27 cellular contexts compared by ENCODE assay signal in genomic region chr9:98879958-98880300, GRCh38.
DNase-seq lines count a peak whose midpoint lies in the region; ATAC-seq, FAIRE-seq and TF ChIP-seq lines count a peak whose summit lies in the region.
"Had no signal": no experiment of that assay in that cellular context is flagged by ENCODE, and none has a peak within 500 bp of the region (broad histone marks: within the 10 kb centered on the region; RNA-seq: fewer than 3 reads in every experiment).

No MANE protein-coding gene starts in this region.

- H2AFZ ChIP-seq in neuronal stem cell (ENCODE audit: low read length) = no peak overlapping the region

- H3K4me1 ChIP-seq in adrenal gland (replicated peaks in 1 of 2) = peaks cover 10 to 41% of the 10 kb centered on the region in 2 donors
- peaks cover 6 to 61% (median 44%) of the 10 kb centered on the region in 9 donors for H3K4me1 ChIP-seq in heart right ventricle
- H3K4me1 ChIP-seq in neuronal stem cell (ENCODE audit: control insufficient read depth in 2 of 2, insufficient read depth in 1 of 2, low read depth in 1 of 2, low read length in 2 of 2) = no peaks in the 10 kb centered on the region
- H3K4me1 ChIP-seq in tibial artery = peaks cover 4 to 63% (median 49%) of the 10 kb centered on the region in 4 donors
- H3K4me1 ChIP-seq: prostate gland had no signal

- H3K4me3 ChIP-seq in adrenal gland (no peak overlapping the region), heart right ventricle (no peak overlapping the region), neuronal stem cell (ENCODE audit: low read length in 2 of 2) (no peak overlapping the region), tibial artery (no peak overlapping the region)
- H3K4me3 ChIP-seq: prostate gland had no signal

- H3K4me2 ChIP-seq in neuronal stem cell (ENCODE audit: insufficient read depth, low read length, poor library complexity, severe bottlenecking) = no peak overlapping the region
- H3K4me2 ChIP-seq: SK-N-SH had no signal

- intact Hi-C loops in adrenal gland (cut with DNase I) = loop anchor here in 1 of 2 donors (10.0 kb wide), 1 partner anchor 105 kb away; no protein-coding TSS in a partner anchor
- intact Hi-C loops in heart right ventricle (cut with DNase I) = no loop called here
- intact Hi-C loops in tibial artery (cut with DNase I; ENCODE audit: low total_unique reads) = loop anchor here (10.0 kb wide), 1 partner anchor 55 kb away; no protein-coding TSS in a partner anchor

- TF ChIP-seq POLR2A in adrenal gland (IDR thresholded peaks at IDR 0.05) (no peak), GM12892 (IDR thresholded peaks at IDR 0.05; ENCODE audit: low read depth, low read length) (no peak)

- no peak overlapping the region for H3K9ac ChIP-seq in neuronal stem cell (ENCODE audit: low read depth, low read length, poor library complexity)
- H3K9ac ChIP-seq: SK-N-SH had no signal

- FAIRE-seq in GM12892 (lab: Jason Lieb, UNC) = no peak
- FAIRE-seq: bronchial epithelial cell, GM18507 had no signal

- no peak overlapping the region for H2BK12ac ChIP-seq in neuronal stem cell (ENCODE audit: low read length)

- peak overlapping the region; percentile 29 for H2AK5ac ChIP-seq in neuronal stem cell (ENCODE audit: low read depth, low read length)

- H2BK120ac ChIP-seq in neuronal stem cell (ENCODE audit: low read depth, low read length) = peak overlapping the region; percentile 12

- no peak overlapping the region for H2BK5ac ChIP-seq in neuronal stem cell (ENCODE audit: low read length)

- H3K27me3 ChIP-seq in adrenal gland (no peaks in the 10 kb centered on the region), heart right ventricle (no peaks in the 10 kb centered on the region), neuronal stem cell (ENCODE audit: control insufficient read depth in 3 of 3, insufficient read depth in 3 of 3, low read depth in 1 of 3, low read length in 3 of 3) (peaks cover 0 to 35% (median 0%) of the 10 kb centered on the region in 3 experiments), tibial artery (no peaks in the 10 kb centered on the region)

- no peak overlapping the region for H4K8ac ChIP-seq in neuronal stem cell (ENCODE audit: low read depth, low read length)

- no peak overlapping the region for H4K91ac ChIP-seq in neuronal stem cell (ENCODE audit: low read depth, low read length, poor library complexity)

- TF ChIP-seq CTCF in adrenal gland (IDR thresholded peaks at IDR 0.05) (no peak), heart right ventricle (IDR thresholded peaks at IDR 0.05) (no peak), tibial artery (IDR thresholded peaks at IDR 0.05) (no peak)

- H2BK15ac ChIP-seq in neuronal stem cell (ENCODE audit: low read length) = no peak overlapping the region

- H3K27ac ChIP-seq in adrenal gland (peak overlapping the region in 3 of 5 donors; percentile 2 to 33 (median 13)), heart right ventricle (peak overlapping the region in 6 of 10 donors; percentile 14 to 91 (median 60)), neuronal stem cell (replicated peaks; ENCODE audit: low read length) (no peak overlapping the region), tibial artery (peak overlapping the region; percentile 61 to 69)
- H3K27ac ChIP-seq: prostate gland had no signal

- H3K9me3 ChIP-seq in adrenal gland (replicated peaks in 1 of 3) = no peaks in the 10 kb centered on the region
- H3K9me3 ChIP-seq in heart right ventricle = no peaks in the 10 kb centered on the region
- H3K9me3 ChIP-seq in neuronal stem cell (replicated peaks in 1 of 2; ENCODE audit: control insufficient read depth in 2 of 2, insufficient read depth in 1 of 2, low read depth in 1 of 2, low read length in 2 of 2) = no peaks in the 10 kb centered on the region
- no peaks in the 10 kb centered on the region for H3K9me3 ChIP-seq in tibial artery
- H3K9me3 ChIP-seq: prostate gland, SK-N-SH had no signal

- WGBS in adrenal gland, 4 donors = 49 to 65% (median 55%) methylated on average over 5 to 8 of the region's 8 CpGs
- 50 to 56% methylated on average over 8 of the region's 8 CpGs for WGBS in heart right ventricle, 2 donors
- no CpG with 5 or more reads among the region's 8 CpGs for WGBS in neuronal stem cell (ENCODE audit: extremely low coverage in 2 of 2, insufficient read length in 2 of 2, insufficient replicate concordance in 1 of 2), 2 donors

- no peak overlapping the region for H3K23ac ChIP-seq in neuronal stem cell (ENCODE audit: low read depth, low read length, poor library complexity)

- no peaks in the 10 kb centered on the region for H3K79me1 ChIP-seq in neuronal stem cell (ENCODE audit: low read depth, low read length)

- no peak overlapping the region for H3K4ac ChIP-seq in neuronal stem cell (ENCODE audit: low read length)

- DNase-seq in adrenal gland (peak in 2 of 7 donors; percentile 23 to 56), heart right ventricle (peak in 1 of 2 donors; percentile 50), neuronal stem cell (ENCODE audit: low spot score) (no peak), tibial artery (no peak), GM12892 (ENCODE audit: insufficient read length) (no peak), DMS153 (lab: John Stamatoyannopoulos, UW) (no peak)
- DNase-seq: activated CD4-positive, alpha-beta T cell treated with anti-CD3 and anti-CD28 coated beads, Interleukin-2, amount 50 U/mL, for 48 hours; activated CD8-positive, alpha-beta memory T cell treated with anti-CD3 and anti-CD28 coated beads, Interleukin-2, amount 50 U/mL, for 4 hours; activated naive CD4-positive, alpha-beta T cell treated with anti-CD3 and anti-CD28 coated beads, Interleukin-2, amount 10 ng/mL, durations not matched to agents 7 days and 5 days; amygdala; CD4-positive, alpha-beta T cell; effector CD4-positive, alpha-beta T cell; H7; MM.1S; NCI-H1105 treated with DMSO at 0.1 percent for 48 hours; NCI-H2029; NCI-H524; OCI-M1; SK-N-SH; stimulated activated naive B cell treated with anti-CD40 and anti-IgM and Interleukin-4, amounts not matched to agents 10 μg/mL and 1 μg/mL and 100 μg/mL, for 72 hours; T-helper 17 cell had no signal

- H3K36me3 ChIP-seq in adrenal gland (replicated peaks in 1 of 2) = no peaks in the 10 kb centered on the region
- no peaks in the 10 kb centered on the region for H3K36me3 ChIP-seq in heart right ventricle
- H3K36me3 ChIP-seq in neuronal stem cell (replicated peaks in 1 of 2; ENCODE audit: control insufficient read depth in 2 of 2, insufficient read depth in 2 of 2, low read length in 2 of 2) = no peaks in the 10 kb centered on the region
- H3K36me3 ChIP-seq in tibial artery = no peaks in the 10 kb centered on the region
- H3K36me3 ChIP-seq: prostate gland had no signal

- peak in 6 of 8 donors; percentile 20 to 73 (median 39) for ATAC-seq in heart right ventricle
- no peak for ATAC-seq in GM21381 (IDR thresholded peaks at IDR 0.05; ENCODE audit: unreplicated experiment)
- no peak for ATAC-seq in GM21576 (IDR thresholded peaks at IDR 0.05; ENCODE audit: unreplicated experiment)
- ATAC-seq: activated CD4-positive, CD25-positive, alpha-beta regulatory T cell treated with anti-CD3 and anti-CD28 coated beads, Interleukin-2, amount 50 U/mL, for 24 hours; stimulated activated naive B cell treated with anti-CD40 and anti-IgM and Interleukin-4, amounts not matched to agents 10 μg/mL and 1 μg/mL and 100 μg/mL, for 72 hours; T-helper 17 cell had no signal

- no peak overlapping the region for H3K14ac ChIP-seq in neuronal stem cell (ENCODE audit: low read length)

- H3K18ac ChIP-seq in neuronal stem cell (ENCODE audit: low read length) = peak overlapping the region; percentile 27

Comparison
In these comparisons a context has a peak if more than half of its experiments do, and no peak if none do; other contexts are left out.
1. ATAC-seq: peak in heart right ventricle (6 of 8); none in GM21381 (single experiment) and GM21576 (single experiment).